ENCODE assay signal across 21 cellular contexts in the genomic region with DNA sequence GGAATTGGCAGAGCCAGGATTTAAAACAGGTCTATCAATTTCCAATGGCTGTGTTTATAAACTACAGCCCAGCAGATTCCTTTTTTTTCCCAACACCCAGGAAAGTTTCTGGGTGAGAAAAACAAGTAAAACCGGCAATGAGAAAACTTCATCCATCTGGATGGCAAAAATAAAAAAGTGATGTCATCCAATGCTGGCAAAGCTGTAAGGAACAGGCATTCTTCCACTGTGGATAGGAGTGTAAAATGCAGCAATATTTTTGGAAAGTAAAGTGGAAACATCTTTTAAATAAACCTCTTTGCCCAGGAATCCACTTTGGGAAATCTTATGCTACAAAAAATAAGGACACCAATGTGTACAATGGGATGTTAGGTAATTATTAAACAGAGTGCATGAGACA.
DNase-seq lines count a peak whose midpoint lies in the region; ATAC-seq and TF ChIP-seq lines count a peak whose summit lies in the region.
"Had no signal": no experiment of that assay in that cellular context is flagged by ENCODE, and none has a peak within 500 bp of the region (broad histone marks: within the 10 kb centered on the region; RNA-seq: fewer than 3 reads in every experiment).

No MANE protein-coding gene starts in this region.

- DNase-seq in AG10803 (ENCODE audit: low read depth) (peak; percentile 50), GM23248 (peak; percentile 23), fibroblast of gingiva (ENCODE audit: low read depth) (peak; percentile 55), superior temporal gyrus (ENCODE audit: extremely low spot score) (peak; percentile 72), A673 (ENCODE audit: low spot score) (no peak), LoVo (ENCODE audit: low spot score) (no peak)
- DNase-seq: CD4-positive, alpha-beta memory T cell; DMS153; GDM1; H9; NCI-H1105; NCI-H2029 treated with DMSO at 0.1 percent for 48 hours; NCI-H226; NCI-H510A treated with DMSO at 0.1 percent for 48 hours; NCI-H748 treated with DMSO at 0.1 percent for 48 hours; SHP77 treated with DMSO at 0.1 percent for 48 hours had no signal

- H3K27ac ChIP-seq in GM23248, result no peak overlapping the region
- H3K27ac ChIP-seq in A673 (ENCODE audit: low read depth, low read length, poor library complexity, severe bottlenecking), result no peak overlapping the region
- H3K27ac ChIP-seq: BLaER1 treated with 17β-estradiol and CSF1 and Interleukin-3, amounts not matched to agents 10 nM and 100 nM; KMS-11; RWPE1; SK-N-MC had no signal

- WGBS in GM23248 (ENCODE audit: low coverage in 1 of 2, low lambda C conversion rate in 2 of 2, missing lambda C conversion rate in 2 of 2), 2 experiments, result 3 to 5% methylated on average over 1 of the region's 1 CpG

- no peaks in the 10 kb centered on the region for H3K36me3 ChIP-seq in GM23248 (ENCODE audit: low read depth)
- no peaks in the 10 kb centered on the region for H3K36me3 ChIP-seq in A673 (ENCODE audit: insufficient read depth, low read length, poor library complexity, severe bottlenecking)
- H3K36me3 ChIP-seq: BLaER1 treated with 17β-estradiol and CSF1 and Interleukin-3, amounts not matched to agents 10 nM and 100 nM had no signal

- no peak for TF ChIP-seq CTCF in AG10803 (conservative IDR thresholded peaks at IDR 0.05; ENCODE audit: low read length)
- no peak for TF ChIP-seq CTCF in A673 (conservative IDR thresholded peaks at IDR 0.05; ENCODE audit: low read depth, low read length)

- POLR2A ChIA-PET in A673 (lab: Charles Lee; ENCODE audit: low non-redundant PET), result no interaction called here

- H3K4me3 ChIP-seq in AG10803 (ENCODE audit: low read length) (no peak overlapping the region), GM23248 (no peak overlapping the region), A673 (ENCODE audit: low read depth, low read length, poor library complexity, severe bottlenecking) (no peak overlapping the region)
- H3K4me3 ChIP-seq: BLaER1 treated with 17β-estradiol and CSF1 and Interleukin-3, amounts not matched to agents 10 nM and 100 nM; SK-N-MC had no signal

- no peaks in the 10 kb centered on the region for H3K79me2 ChIP-seq in GM23248 (ENCODE audit: insufficient read depth)

- no peaks in the 10 kb centered on the region for H3K9me3 ChIP-seq in GM23248 (ENCODE audit: low read depth)
- no peaks in the 10 kb centered on the region for H3K9me3 ChIP-seq in A673 (ENCODE audit: low read depth, low read length, poor library complexity, severe bottlenecking)
- H3K9me3 ChIP-seq: BLaER1 treated with 17β-estradiol and CSF1 and Interleukin-3, amounts not matched to agents 10 nM and 100 nM had no signal

- no peak overlapping the region for H2AFZ ChIP-seq in GM23248

- H3K9ac ChIP-seq in GM23248, result no peak overlapping the region
- H3K9ac ChIP-seq: BLaER1 treated with 17β-estradiol and CSF1 and Interleukin-3, amounts not matched to agents 10 nM and 100 nM; KMS-11 had no signal

- H3K9me2 ChIP-seq in GM23248 (ENCODE audit: insufficient read depth), result no peaks in the 10 kb centered on the region

- no TSS peak for BruUV-seq in A673 (replicated peaks; lab: Mats Ljungman, UMichigan)

- H3K27me3 ChIP-seq in GM23248 (replicated peaks; ENCODE audit: insufficient read depth), result no peaks in the 10 kb centered on the region
- H3K27me3 ChIP-seq in A673 (replicated peaks; ENCODE audit: insufficient read depth, low read depth, low read length, poor library complexity), result no peaks in the 10 kb centered on the region
- H3K27me3 ChIP-seq: BLaER1 treated with 17β-estradiol and CSF1 and Interleukin-3, amounts not matched to agents 10 nM and 100 nM had no signal

- intact Hi-C loops in A673 (cut with micrococcal nuclease; ENCODE audit: unreplicated experiment), result no loop called here

- H3K4me2 ChIP-seq in GM23248 (ENCODE audit: unreplicated experiment), result no peak overlapping the region
- H3K4me2 ChIP-seq: BLaER1 treated with 17β-estradiol and CSF1 and Interleukin-3, amounts not matched to agents 10 nM and 100 nM; KMS-11 had no signal

- 0 out of 2 replicates have a peak, but pooled peaks cover 5% of the 10 kb centered on the region for H3F3A ChIP-seq in GM23248 (ENCODE audit: insufficient read depth)

- H3K4me1 ChIP-seq in GM23248 (ENCODE audit: insufficient read depth), result peaks cover 10% of the 10 kb centered on the region; the same call in 1 of the 2 replicates
- H3K4me1 ChIP-seq in A673 (ENCODE audit: insufficient read depth, low read length, poor library complexity, severe bottlenecking), result no peaks in the 10 kb centered on the region
- H3K4me1 ChIP-seq: BLaER1 treated with 17β-estradiol and CSF1 and Interleukin-3, amounts not matched to agents 10 nM and 100 nM had no signal

- no peaks in the 10 kb centered on the region for H4K20me1 ChIP-seq in GM23248 (ENCODE audit: insufficient read depth)
- H4K20me1 ChIP-seq: BLaER1 treated with 17β-estradiol and CSF1 and Interleukin-3, amounts not matched to agents 10 nM and 100 nM had no signal

- CTCF ChIA-PET in A673 (lab: Charles Lee), result no interaction called here

- no peak for ATAC-seq in SK-N-SH treated with all-trans-retinoic acid at 6 μM for 48 hours

- in situ Hi-C loops in GM23248 (cut with MboI), result loop anchor here (25.0 kb wide), 1 partner anchor 1460 kb away; no protein-coding TSS in a partner anchor

TF ChIP-seq in SK-N-SH treated with all-trans-retinoic acid at 6 μM for 48 hours, 23 proteins besides CTCF, POLR2A, EP300 and RAD21:
- TF ChIP-seq TCF4 (CRISPR knock-in tag; IDR thresholded peaks at IDR 0.05; ENCODE audit: borderline replicate concordance) (no peak), CSRNP3 (CRISPR knock-in tag; IDR thresholded peaks at IDR 0.05) (no peak)
TF ChIP-seq in SK-N-SH treated with all-trans-retinoic acid at 6 μM for 48 hours: peak in this region for 0.

Comparison
In these comparisons a context has a peak if more than half of its experiments do, and no peak if none do; other contexts are left out.
1. DNase-seq: peak in AG10803 (single experiment), GM23248 (single experiment), fibroblast of gingiva (single experiment) and superior temporal gyrus (single experiment); none in A673 (single experiment) and LoVo (single experiment).